In the genomic region with DNA sequence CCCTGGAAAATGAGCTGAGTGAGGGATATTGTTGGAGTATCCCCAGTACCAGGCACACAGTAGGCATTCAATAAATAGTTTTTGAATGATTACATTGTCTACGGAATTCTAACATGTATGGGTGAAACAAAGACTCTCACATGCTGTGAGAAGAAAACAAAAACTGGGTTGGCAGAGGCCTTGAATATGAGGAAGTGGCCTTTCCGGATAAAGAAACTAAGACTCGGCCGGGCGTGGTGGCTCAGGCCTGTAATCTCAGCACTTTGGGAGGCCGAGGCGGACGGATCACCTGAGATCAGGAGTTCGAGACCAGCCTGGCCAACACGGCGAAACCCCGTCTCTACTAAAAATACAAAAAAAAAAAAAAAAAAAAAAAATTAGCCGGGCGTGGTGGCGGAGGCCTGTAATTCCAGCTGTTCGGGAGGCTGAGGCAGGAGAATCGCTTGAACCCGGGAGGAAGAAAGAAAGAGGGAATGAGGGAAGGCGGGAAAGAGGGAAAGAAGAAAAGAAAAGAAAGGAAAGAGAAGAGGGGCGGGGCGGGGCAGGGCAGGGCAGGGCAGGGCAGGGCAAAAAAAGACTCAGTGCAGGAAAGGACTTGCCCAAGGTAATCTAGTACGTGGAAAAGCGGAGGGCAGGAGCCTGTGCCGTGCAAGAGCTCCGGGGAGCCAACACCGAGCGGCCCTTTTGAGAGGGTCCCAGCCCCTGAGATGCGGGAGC, we compare ENCODE assay signal across 8 cellular contexts. TPM values are rescaled to one million over a fixed set of nuclear protein-coding genes. Genes with fewer than 3 reads are reported as not detected.
DNase-seq lines count a peak whose midpoint lies in the region; ATAC-seq and TF ChIP-seq lines count a peak whose summit lies in the region.

No MANE protein-coding gene starts in this region.

- H3K4me1 ChIP-seq in prostate gland (replicated peaks): no peaks in the 10 kb centered on the region

- intact Hi-C loops in prostate gland (cut with DNase I): loop anchor here (10.0 kb wide), 1 partner anchor 329 kb away; the partner anchor contains the start of gene NAF1

- no peak for TF ChIP-seq CTCF in fibroblast of villous mesenchyme (IDR thresholded peaks at IDR 0.05; ENCODE audit: insufficient read depth, low read depth, low read length)
- no peak for TF ChIP-seq CTCF in prostate gland (IDR thresholded peaks at IDR 0.05)
- TF ChIP-seq CTCF in GM13977 (IDR thresholded peaks at IDR 0.05; ENCODE audit: extremely low read depth, insufficient read depth, missing control alignments): no peak

- WGBS in prostate gland: 56% methylated on average over 28 of the region's 28 CpGs

- TF ChIP-seq POLR2A in prostate gland (IDR thresholded peaks at IDR 0.05): no peak

- H3K4me3 ChIP-seq in fibroblast of villous mesenchyme (ENCODE audit: low read depth, low read length): peak overlapping the region; percentile 98
- peak overlapping the region; percentile 51 to 64 for H3K4me3 ChIP-seq in prostate gland

- DNase-seq in UCSD-AML1 (lab: John Stamatoyannopoulos, UW; ENCODE audit: unreplicated experiment) (peak; percentile 27), fibroblast of villous mesenchyme (ENCODE audit: low read depth) (no peak), prostate gland (ENCODE audit: low spot score) (no peak), NCI-H2227 treated with DMSO at 0.1 percent for 48 hours (lab: John Stamatoyannopoulos, UW) (no peak), GM13977 (ENCODE audit: low spot score) (no peak), HuH-7.5 (ENCODE audit: low spot score) (no peak)

- no peaks in the 10 kb centered on the region for H3K9me3 ChIP-seq in prostate gland

- H3K36me3 ChIP-seq in prostate gland: no peaks in the 10 kb centered on the region

- H3K27me3 ChIP-seq in prostate gland (replicated peaks; ENCODE audit: insufficient read depth): no peaks in the 10 kb centered on the region

- peak; percentile 17 for ATAC-seq in GM19043 (IDR thresholded peaks at IDR 0.05; ENCODE audit: low read depth, unreplicated experiment)
- peak; percentile 21 for ATAC-seq in HG03378 (IDR thresholded peaks at IDR 0.05; ENCODE audit: unreplicated experiment)

- in situ Hi-C loops in GM13977 (cut with MboI; ENCODE audit: low pct_unique_long_range_greater_than_20kb, low sequenced_read_pairs, unreplicated experiment): loop anchor here (25.0 kb wide), 1 partner anchor 382 kb away; no protein-coding TSS in a partner anchor

- peak overlapping the region; percentile 77 for H3K27ac ChIP-seq in prostate gland

RNA-seq across cellular contexts. Expression of gene TMA16, which starts 0.7 kb away (rescaled TPM):
- total RNA-seq in fibroblast of villous mesenchyme (30.6 and 53.5 TPM in 2 replicates), prostate gland (10 to 100 TPM; 12.9 to 17.3 TPM)

RNA-seq across cellular contexts. Expression of gene TKTL2, which starts 20.2 kb away (rescaled TPM):
- total RNA-seq in fibroblast of villous mesenchyme: under 0.01 TPM in 1 of 2 replicates, not detected in the other
- 10 to 100 TPM in 1 of 2 donors, not detected in 1; 13.6 TPM for total RNA-seq in prostate gland
